Comparison of ENCODE assay signal across 18 cellular contexts in the genomic region with DNA sequence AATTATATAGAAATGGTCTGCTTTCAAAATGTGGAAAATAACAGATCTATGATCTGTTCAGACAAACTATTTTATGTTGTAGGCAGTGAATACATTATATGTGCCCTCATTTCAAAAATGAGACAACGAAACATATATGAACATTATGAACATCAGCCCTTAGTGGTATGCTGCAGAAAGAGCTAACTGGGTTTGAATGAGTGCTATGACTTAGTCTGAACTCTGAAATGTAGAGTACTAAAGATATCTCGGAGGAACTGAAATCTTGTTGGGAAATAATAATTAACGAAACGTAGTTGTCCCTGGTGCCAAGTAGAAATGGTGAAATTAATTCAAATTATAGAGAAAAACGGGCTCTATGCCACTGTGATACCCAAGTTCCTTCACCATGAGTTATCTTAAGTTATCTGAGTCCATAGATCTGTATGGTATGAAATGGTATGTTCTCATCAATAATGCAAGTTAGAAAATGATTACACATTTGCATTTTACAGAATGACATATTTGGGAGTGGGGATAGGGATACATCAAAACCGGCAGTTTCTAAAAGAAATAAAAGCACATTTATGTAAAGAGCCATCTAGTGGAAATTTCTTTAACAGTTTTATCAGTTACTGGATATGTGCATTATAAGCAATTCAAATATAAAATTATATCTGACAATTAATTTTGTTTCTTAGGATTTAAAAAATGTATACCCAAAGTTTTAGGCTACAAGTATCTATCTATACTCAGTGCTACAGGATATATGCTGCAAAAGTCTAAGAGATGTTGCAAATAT. TPM values are rescaled to one million over a fixed set of nuclear protein-coding genes. Genes with fewer than 3 reads are reported as not detected.
DNase-seq lines count a peak whose midpoint lies in the region; ATAC-seq, FAIRE-seq and TF ChIP-seq lines count a peak whose summit lies in the region.
"Had no signal": no experiment of that assay in that cellular context is flagged by ENCODE, and none has a peak within 500 bp of the region (broad histone marks: within the 10 kb centered on the region; RNA-seq: fewer than 3 reads in every experiment).

No MANE protein-coding gene starts in this region.

- no peaks in the 10 kb centered on the region for H3K9me3 Mint-ChIP-seq in stimulated activated effector memory CD8-positive, alpha-beta T cell treated with anti-CD3 and anti-CD28 coated beads, Interleukin-12 subunit alpha, Interleukin-12 subunit beta, amount 100 ng/mL, for 72 hours

- TF ChIP-seq CTCF in GM12864 (IDR thresholded peaks at IDR 0.05; ENCODE audit: low read depth, low read length, missing control alignments) (peak; percentile 11), dorsolateral prefrontal cortex (IDR thresholded peaks at IDR 0.05 in 54 of 56, conservative IDR thresholded peaks at IDR 0.05 in 2 of 56; ENCODE audit: low read depth in 1 of 56, partially characterized antibody in 56 of 56) (peak in 39 of 56 donors; percentile 6 to 52 (median 28)), WERI-Rb-1 (IDR thresholded peaks at IDR 0.05; ENCODE audit: low read depth, low read length) (no peak), left lung (IDR thresholded peaks at IDR 0.05) (no peak)

- H3K4me3 ChIP-seq in GM12864 (ENCODE audit: low read depth, low read length) (no peak overlapping the region), dorsolateral prefrontal cortex (no peak overlapping the region), WERI-Rb-1 (ENCODE audit: low read depth, low read length) (no peak overlapping the region), left lung (no peak overlapping the region)
- H3K4me3 ChIP-seq: SK-N-MC, spleen had no signal

- intact Hi-C loops in dorsolateral prefrontal cortex (cut with DNase I) (no loop called here), left lung (cut with DNase I) (no loop called here)

- H3K4me1 ChIP-seq in left lung: no peaks in the 10 kb centered on the region
- H3K4me1 ChIP-seq: BE2C, parathyroid adenoma, spleen had no signal

- H3K4me1 Mint-ChIP-seq in stimulated activated effector memory CD8-positive, alpha-beta T cell treated with anti-CD3 and anti-CD28 coated beads, Interleukin-12 subunit alpha, Interleukin-12 subunit beta, amount 100 ng/mL, for 72 hours: peaks cover 3% of the 10 kb centered on the region

- DNase-seq in GM12864 (ENCODE audit: low read depth) (no peak), NCI-H69 (lab: John Stamatoyannopoulos, UW) (peak; percentile 22), dorsolateral prefrontal cortex (no peak), WERI-Rb-1 (no peak), left lung (no peak), globus pallidus (ENCODE audit: low spot score) (no peak)
- DNase-seq in stimulated activated effector memory CD8-positive, alpha-beta T cell treated with anti-CD3 and anti-CD28 coated beads, Interleukin-12 subunit alpha, Interleukin-12 subunit beta, amount 100 ng/mL, for 72 hours (ENCODE audit: low spot score in 2 of 2): no peak
- DNase-seq: activated naive CD4-positive, alpha-beta T cell treated with anti-CD3 and anti-CD28 coated beads, Interleukin-2, amount 50 U/mL, for 16 hours; BE2C; DMS79; head of caudate nucleus; NCI-H2081; spleen had no signal

- H3K9me3 ChIP-seq in WERI-Rb-1 (ENCODE audit: severe bottlenecking) (no peaks in the 10 kb centered on the region), left lung (no peaks in the 10 kb centered on the region)
- H3K9me3 ChIP-seq: BE2C, spleen had no signal

- H3K36me3 ChIP-seq in WERI-Rb-1 (no peaks in the 10 kb centered on the region), left lung (no peaks in the 10 kb centered on the region)
- H3K36me3 ChIP-seq: BE2C, spleen had no signal

- FAIRE-seq in A204.1 (lab: Jason Lieb, UNC): peak; percentile 90

- no peak overlapping the region for H3K27ac Mint-ChIP-seq in stimulated activated effector memory CD8-positive, alpha-beta T cell treated with anti-CD3 and anti-CD28 coated beads, Interleukin-12 subunit alpha, Interleukin-12 subunit beta, amount 100 ng/mL, for 72 hours

- H3K4me3 Mint-ChIP-seq in stimulated activated effector memory CD8-positive, alpha-beta T cell treated with anti-CD3 and anti-CD28 coated beads, Interleukin-12 subunit alpha, Interleukin-12 subunit beta, amount 100 ng/mL, for 72 hours: no peak overlapping the region

- no peaks in the 10 kb centered on the region for H3K27me3 ChIP-seq in dorsolateral prefrontal cortex
- no peaks in the 10 kb centered on the region for H3K27me3 ChIP-seq in WERI-Rb-1 (ENCODE audit: insufficient read depth, low read depth, severe bottlenecking)
- H3K27me3 ChIP-seq in left lung: no peaks in the 10 kb centered on the region
- H3K27me3 ChIP-seq: BE2C, spleen had no signal

- no peak overlapping the region for H3K27ac ChIP-seq in dorsolateral prefrontal cortex
- H3K27ac ChIP-seq in WERI-Rb-1: no peak overlapping the region
- H3K27ac ChIP-seq in left lung: no peak overlapping the region
- H3K27ac ChIP-seq: parathyroid adenoma, SK-N-MC, spleen had no signal

- no peaks in the 10 kb centered on the region for H3K36me3 Mint-ChIP-seq in stimulated activated effector memory CD8-positive, alpha-beta T cell treated with anti-CD3 and anti-CD28 coated beads, Interleukin-12 subunit alpha, Interleukin-12 subunit beta, amount 100 ng/mL, for 72 hours

- no peak for ATAC-seq in stimulated activated effector memory CD8-positive, alpha-beta T cell treated with anti-CD3 and anti-CD28 coated beads, Interleukin-12 subunit alpha, Interleukin-12 subunit beta, amount 100 ng/mL, for 72 hours
- no peak for ATAC-seq in left lung

RNA-seq across cellular contexts. Expression of a gene that starts 26.7 kb away (rescaled TPM):
- 1 to 10 TPM in 9 of 120 experiments, under 1 TPM in 17, not detected in 94; 0.38 to 2.3 (median 0.80) TPM for total RNA-seq in dorsolateral prefrontal cortex
- total RNA-seq in left lung: not detected
- total RNA-seq: cardiac septum, M059J, spleen had no signal

RNA-seq across cellular contexts. Expression of a gene that starts 26.7 kb away (rescaled TPM):
- total RNA-seq in dorsolateral prefrontal cortex: 10 to 100 TPM in 1 of 120 experiments, 1 to 10 TPM in 119; 1.6 to 12.1 (median 4.0) TPM
- 1 to 10 TPM; 4.2 to 4.8 TPM for total RNA-seq in left lung

Comparison
In these comparisons a context has a peak if more than half of its experiments do, and no peak if none do; other contexts are left out.
1. CTCF ChIP-seq: peak in GM12864 (single experiment) and dorsolateral prefrontal cortex (39 of 56); none in WERI-Rb-1 (single experiment) and left lung (0 of 2).